Comparison of ENCODE assay signal across 23 cellular contexts in genomic region chr2:62296034-62296832, GRCh38.
"Had no signal": no experiment of that assay in that cellular context is flagged by ENCODE, and none has a peak within 500 bp of the region (broad histone marks: within the 10 kb centered on the region; RNA-seq: fewer than 3 reads in every experiment).

No MANE protein-coding gene starts in this region.

- H3K27me3 Mint-ChIP-seq: activated CD8-positive, alpha-beta memory T cell treated with anti-CD3 and anti-CD28 coated beads, Interleukin-2, amount 10 ng/mL, durations not matched to agents 7 days and 5 days; activated CD8-positive, alpha-beta T cell treated with anti-CD3 and anti-CD28 coated beads for 36 hours; T-cell had no signal

- H3K27ac Mint-ChIP-seq: activated CD4-positive, alpha-beta T cell treated with anti-CD3 and anti-CD28 coated beads, Interleukin-2, amount 10 ng/mL, durations not matched to agents 24 days and 14 days; activated CD8-positive, alpha-beta memory T cell treated with anti-CD3 and anti-CD28 coated beads, Interleukin-2, amount 10 ng/mL, durations not matched to agents 7 days and 5 days; activated CD8-positive, alpha-beta T cell treated with anti-CD3 and anti-CD28 coated beads for 36 hours; activated naive CD4-positive, alpha-beta T cell treated with anti-CD3 and anti-CD28 coated beads, Interleukin-2, amount 10 ng/mL, durations not matched to agents 7 days and 5 days; neural progenitor cell; T-cell; T-helper 2 cell treated with Interferon-gamma antibody and Interleukin-4, amounts not matched to agents 5 μg/mL and 100 μg/mL, for 36 hours had no signal

- H3K27ac ChIP-seq: body of pancreas, cardiac muscle cell, left ventricle myocardium inferior, neural progenitor cell, prostate gland, spleen, thoracic aorta, upper lobe of left lung had no signal

- H3K36me3 ChIP-seq: cardiac muscle cell, left ventricle myocardium inferior, neural progenitor cell, prostate gland, spleen, thoracic aorta, upper lobe of left lung had no signal

- H3K36me3 Mint-ChIP-seq: activated CD8-positive, alpha-beta memory T cell treated with anti-CD3 and anti-CD28 coated beads, Interleukin-2, amount 10 ng/mL, durations not matched to agents 7 days and 5 days; activated naive CD4-positive, alpha-beta T cell treated with anti-CD3 and anti-CD28 coated beads, Interleukin-2, amount 10 ng/mL, durations not matched to agents 7 days and 5 days; neural progenitor cell; T-cell had no signal

- H3K9me3 ChIP-seq: body of pancreas, left ventricle myocardium inferior, prostate gland, spleen, thoracic aorta, upper lobe of left lung had no signal

- H3K4me3 Mint-ChIP-seq: activated CD4-positive, alpha-beta T cell treated with anti-CD3 and anti-CD28 coated beads, Interleukin-2, amount 10 ng/mL, durations not matched to agents 24 days and 14 days; activated CD8-positive, alpha-beta memory T cell treated with anti-CD3 and anti-CD28 coated beads, Interleukin-2, amount 10 ng/mL, durations not matched to agents 7 days and 5 days; activated CD8-positive, alpha-beta T cell treated with anti-CD3 and anti-CD28 coated beads for 36 hours; activated naive CD4-positive, alpha-beta T cell treated with anti-CD3 and anti-CD28 coated beads, Interleukin-2, amount 10 ng/mL, durations not matched to agents 7 days and 5 days; neural progenitor cell; T-cell; T-helper 2 cell treated with Interferon-gamma antibody and Interleukin-4, amounts not matched to agents 5 μg/mL and 100 μg/mL, for 36 hours had no signal

- H3K9me3 Mint-ChIP-seq: activated CD4-positive, alpha-beta T cell treated with anti-CD3 and anti-CD28 coated beads, Interleukin-2, amount 10 ng/mL, durations not matched to agents 24 days and 14 days; activated CD8-positive, alpha-beta T cell treated with anti-CD3 and anti-CD28 coated beads for 36 hours; activated naive CD4-positive, alpha-beta T cell treated with anti-CD3 and anti-CD28 coated beads, Interleukin-2, amount 10 ng/mL, durations not matched to agents 7 days and 5 days; neural progenitor cell; T-cell; T-helper 2 cell treated with Interferon-gamma antibody and Interleukin-4, amounts not matched to agents 5 μg/mL and 100 μg/mL, for 36 hours had no signal

- H3K4me1 Mint-ChIP-seq: activated naive CD4-positive, alpha-beta T cell treated with anti-CD3 and anti-CD28 coated beads, Interleukin-2, amount 10 ng/mL, durations not matched to agents 7 days and 5 days had no signal

- DNase-seq: activated CD4-positive, alpha-beta T cell treated with anti-CD3 and anti-CD28 coated beads, Interleukin-2, amount 10 ng/mL, durations not matched to agents 24 days and 14 days; activated CD8-positive, alpha-beta memory T cell treated with anti-CD3 and anti-CD28 coated beads, Interleukin-2, amount 10 ng/mL, durations not matched to agents 7 days and 5 days; activated CD8-positive, alpha-beta T cell treated with anti-CD3 and anti-CD28 coated beads for 36 hours; activated effector memory CD4-positive, alpha-beta T cell treated with anti-CD3 and anti-CD28 coated beads, Interleukin-2, amount 50 U/mL, for 16 hours; activated naive CD4-positive, alpha-beta T cell treated with anti-CD3 and anti-CD28 coated beads, Interleukin-2, amount 10 ng/mL, durations not matched to agents 7 days and 5 days; activated T-cell treated with anti-CD3 and anti-CD28 coated beads for 4 hours; anterior cingulate cortex; body of pancreas; cortex of kidney; foreskin fibroblast; kidney glomerular epithelial cell; left ventricle myocardium inferior; spleen; stimulated activated CD4-positive, alpha-beta T cell treated with anti-CD3 and anti-CD28 coated beads, Interleukin-4, amount 100 ng/mL, for 1 hour; stimulated activated naive CD4-positive, alpha-beta T cell treated with Interleukin-2 at 50 U/mL for 16 hours; T-cell had no signal

- H3K4me3 ChIP-seq: body of pancreas, cardiac muscle cell, left ventricle myocardium inferior, neural progenitor cell, prostate gland, spleen, thoracic aorta, upper lobe of left lung had no signal

- H3K9ac ChIP-seq: neural progenitor cell had no signal

- ATAC-seq: activated CD8-positive, alpha-beta memory T cell treated with anti-CD3 and anti-CD28 coated beads, Interleukin-2, amount 10 ng/mL, durations not matched to agents 7 days and 5 days; activated CD8-positive, alpha-beta T cell treated with anti-CD3 and anti-CD28 coated beads for 36 hours; body of pancreas; SK-N-SH treated with all-trans-retinoic acid at 6 μM for 48 hours; T-cell had no signal
